In the genomic region with DNA sequence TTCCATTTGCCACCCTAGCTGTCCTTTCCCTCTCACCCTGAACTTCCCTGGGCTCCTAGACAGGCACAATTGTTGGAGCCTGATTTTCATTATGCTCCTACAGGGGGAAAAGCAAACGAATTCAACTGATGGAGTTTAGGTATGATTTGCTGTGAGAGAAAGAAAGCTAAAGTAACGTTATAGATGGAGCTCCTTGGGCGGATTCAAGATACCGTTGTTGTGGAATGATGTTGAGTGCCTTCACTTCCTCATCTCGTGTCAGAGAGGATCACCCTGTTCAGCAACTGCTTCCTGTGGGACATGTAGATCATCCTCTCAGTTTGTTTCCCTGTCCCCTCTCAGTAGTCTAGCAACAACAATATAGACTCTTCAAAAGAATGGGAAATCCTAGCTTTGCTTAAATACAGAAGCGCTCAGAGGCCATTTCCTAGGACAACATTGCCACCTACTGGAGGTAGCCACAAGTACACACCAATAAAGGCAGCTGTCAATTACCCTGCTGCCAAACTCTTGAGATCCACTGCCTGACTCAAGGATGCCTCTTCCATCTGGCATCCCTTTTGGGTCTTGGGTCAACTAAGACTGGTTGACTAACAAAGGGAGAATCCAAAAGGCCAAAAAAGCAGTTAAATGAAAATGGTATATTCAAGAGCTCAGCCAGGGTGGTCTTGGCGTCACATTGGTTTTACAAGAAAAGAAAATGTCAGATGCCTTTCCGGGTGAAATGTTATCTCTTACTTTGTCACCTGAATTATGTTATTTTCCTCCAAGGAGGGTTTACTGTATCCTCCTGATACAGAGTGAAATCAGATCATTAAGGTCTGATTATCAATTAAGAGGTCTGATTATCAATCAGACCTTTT, we compare ENCODE assay signal across 8 cellular contexts. TPM values are rescaled to one million over a fixed set of nuclear protein-coding genes. Genes with fewer than 3 reads are reported as not detected.
A peak's percentile ranks its signal among the peaks of the same experiment; 100 is the strongest.
DNase-seq lines count a peak whose midpoint lies in the region; ATAC-seq, FAIRE-seq and TF ChIP-seq lines count a peak whose summit lies in the region.

No MANE protein-coding gene starts in this region.

- no peak for TF ChIP-seq POLR2A in erythroblast (IDR thresholded peaks at IDR 0.05; ENCODE audit: low read length)

- no peaks in the 10 kb centered on the region for H3K9me3 Mint-ChIP-seq in natural killer cell treated with Interleukin-12 subunit alpha and Interleukin-12 subunit beta and Interleukin-15 and Interleukin-18, amount 100 ng/mL, for 72 hours

- H3K4me1 Mint-ChIP-seq in natural killer cell treated with Interleukin-12 subunit alpha and Interleukin-12 subunit beta and Interleukin-15 and Interleukin-18, amount 100 ng/mL, for 72 hours (ENCODE audit: low read depth in 2 of 2), result peaks cover 0 to 8% of the 10 kb centered on the region in 2 donors

- peaks cover 0 to 6% of the 10 kb centered on the region in 2 donors for H3K27me3 Mint-ChIP-seq in natural killer cell treated with Interleukin-12 subunit alpha and Interleukin-12 subunit beta and Interleukin-15 and Interleukin-18, amount 100 ng/mL, for 72 hours

- peak overlapping the region in 1 of 2 donors; percentile 25 for H3K27ac Mint-ChIP-seq in natural killer cell treated with Interleukin-12 subunit alpha and Interleukin-12 subunit beta and Interleukin-15 and Interleukin-18, amount 100 ng/mL, for 72 hours

- no peaks in the 10 kb centered on the region for H3K36me3 Mint-ChIP-seq in natural killer cell treated with Interleukin-12 subunit alpha and Interleukin-12 subunit beta and Interleukin-15 and Interleukin-18, amount 100 ng/mL, for 72 hours

- ATAC-seq in GM21367 (IDR thresholded peaks at IDR 0.05; ENCODE audit: unreplicated experiment) (peak; percentile 82), HG03565 (IDR thresholded peaks at IDR 0.05; ENCODE audit: unreplicated experiment) (peak; percentile 88)
- ATAC-seq in natural killer cell treated with Interleukin-12 subunit alpha and Interleukin-12 subunit beta and Interleukin-15 and Interleukin-18, amount 100 ng/mL, for 72 hours, result peak; percentile 76 to 86

- peak; percentile 5 for FAIRE-seq in urothelium cell line (lab: Jason Lieb, UNC)

- DNase-seq in DMS53 treated with DMSO at 0.1 percent for 48 hours (lab: John Stamatoyannopoulos, UW; ENCODE audit: unreplicated experiment) (peak; percentile 68), NCI-H748 treated with DMSO at 0.1 percent for 48 hours (lab: John Stamatoyannopoulos, UW) (peak; percentile 65), erythroblast (lab: John Stamatoyannopoulos, UW) (peak; percentile 74 to 85), urothelium cell line (ENCODE audit: low spot score) (peak; percentile 71)
- DNase-seq in activated CD8-positive, alpha-beta memory T cell treated with anti-CD3 and anti-CD28 coated beads, Interleukin-2, amount 50 U/mL, for 1 hour (ENCODE audit: extremely low read depth), result peak; percentile 14
- DNase-seq in natural killer cell treated with Interleukin-12 subunit alpha and Interleukin-12 subunit beta and Interleukin-15 and Interleukin-18, amount 100 ng/mL, for 72 hours (ENCODE audit: low spot score), result peak; percentile 72

- H3K4me3 Mint-ChIP-seq in natural killer cell treated with Interleukin-12 subunit alpha and Interleukin-12 subunit beta and Interleukin-15 and Interleukin-18, amount 100 ng/mL, for 72 hours, result no peak overlapping the region

RNA-seq across cellular contexts. Expression of gene DTX4, which starts 13.5 kb away (rescaled TPM):
- under 1 TPM; 0.17 to 0.33 TPM for total RNA-seq in natural killer cell treated with Interleukin-12 subunit alpha and Interleukin-12 subunit beta and Interleukin-15 and Interleukin-18, amount 100 ng/mL, for 72 hours

RNA-seq across cellular contexts. Expression of gene FAM111A, which starts 15.8 kb away (rescaled TPM):
- 10 to 100 TPM; 69.7 to 79.6 TPM for total RNA-seq in natural killer cell treated with Interleukin-12 subunit alpha and Interleukin-12 subunit beta and Interleukin-15 and Interleukin-18, amount 100 ng/mL, for 72 hours

RNA-seq across cellular contexts. Expression of gene FAM111B, which starts 51.4 kb away (rescaled TPM):
- total RNA-seq in natural killer cell treated with Interleukin-12 subunit alpha and Interleukin-12 subunit beta and Interleukin-15 and Interleukin-18, amount 100 ng/mL, for 72 hours, result 10 to 100 TPM; 26.7 to 33.0 TPM

RNA-seq across cellular contexts. Expression of gene MPEG1, which starts 54.3 kb away (rescaled TPM):
- under 1 TPM in 1 of 2 donors, not detected in 1; 0.11 TPM for total RNA-seq in natural killer cell treated with Interleukin-12 subunit alpha and Interleukin-12 subunit beta and Interleukin-15 and Interleukin-18, amount 100 ng/mL, for 72 hours

Comparison
In these comparisons a context has a peak if more than half of its experiments do, and no peak if none do; other contexts are left out.
1. Peak in every context shown above with its lines: DNase-seq and ATAC-seq.
2. DNase-seq: peak in every context shown above with its lines; median percentile 80 in erythroblast; 72 in natural killer cell treated with Interleukin-12 subunit alpha and Interleukin-12 subunit beta and Interleukin-15 and Interleukin-18, amount 100 ng/mL, for 72 hours; 71 in urothelium cell line; 68 in DMS53 treated with DMSO at 0.1 percent for 48 hours; 65 in NCI-H748 treated with DMSO at 0.1 percent for 48 hours; 14 in activated CD8-positive, alpha-beta memory T cell treated with anti-CD3 and anti-CD28 coated beads, Interleukin-2, amount 50 U/mL, for 1 hour.